In genomic region chr16:73216932-73217331, GRCh38 we compare ENCODE assay signal across 18 cellular contexts.
"Had no signal": no experiment of that assay in that cellular context is flagged by ENCODE, and none has a peak within 500 bp of the region (broad histone marks: within the 10 kb centered on the region; RNA-seq: fewer than 3 reads in every experiment).

No MANE protein-coding gene starts in this region.

- ATAC-seq: activated CD8-positive, alpha-beta memory T cell treated with anti-CD3 and anti-CD28 coated beads, Interleukin-2, amount 10 ng/mL, durations not matched to agents 7 days and 5 days; esophagus mucosa; foreskin keratinocyte; left colon; natural killer cell; stimulated activated memory B cell treated with anti-CD40 and anti-IgM and Interleukin-4, amounts not matched to agents 10 μg/mL and 1 μg/mL and 100 μg/mL, for 72 hours had no signal

- H3K9me3 ChIP-seq: breast epithelium, prostate gland, right lobe of liver had no signal

- H3K27ac ChIP-seq: dorsolateral prefrontal cortex, foreskin keratinocyte, prostate gland, right lobe of liver, spleen, transverse colon had no signal

- H3K4me3 ChIP-seq: breast epithelium, dorsolateral prefrontal cortex, prostate gland, right lobe of liver, spleen, transverse colon had no signal

- H3K27me3 ChIP-seq: breast epithelium, dorsolateral prefrontal cortex, foreskin keratinocyte, right lobe of liver, spleen, transverse colon had no signal

- H3K4me1 ChIP-seq: breast epithelium, foreskin keratinocyte, prostate gland, right lobe of liver, spleen, transverse colon had no signal

- DNase-seq: activated CD4-positive, alpha-beta T cell treated with anti-CD3 and anti-CD28 coated beads, Interleukin-2, amount 50 U/mL, for 4 hours; activated CD4-positive, CD25-positive, alpha-beta regulatory T cell treated with anti-CD3 and anti-CD28 coated beads, Interleukin-2, amount 50 U/mL, for 72 hours; activated CD8-positive, alpha-beta memory T cell treated with anti-CD3 and anti-CD28 coated beads, Interleukin-2, amount 10 ng/mL, durations not matched to agents 7 days and 5 days; activated gamma-delta T cell; activated T-cell treated with anti-CD3 and anti-CD28 coated beads, Interleukin-2, amount 50 U/mL, for 24 hours; amygdala; dorsolateral prefrontal cortex; foreskin keratinocyte; left colon; natural killer cell; right lobe of liver; spleen; stimulated activated CD4-positive, alpha-beta T cell treated with anti-CD3 and anti-CD28 coated beads, Interleukin-1b, Interleukin-23, amount 100 ng/mL, for 48 hours; transverse colon had no signal

- H3K36me3 ChIP-seq: breast epithelium, prostate gland, right lobe of liver, spleen, transverse colon had no signal
